23 cellular contexts compared by ENCODE assay signal in the genomic region with DNA sequence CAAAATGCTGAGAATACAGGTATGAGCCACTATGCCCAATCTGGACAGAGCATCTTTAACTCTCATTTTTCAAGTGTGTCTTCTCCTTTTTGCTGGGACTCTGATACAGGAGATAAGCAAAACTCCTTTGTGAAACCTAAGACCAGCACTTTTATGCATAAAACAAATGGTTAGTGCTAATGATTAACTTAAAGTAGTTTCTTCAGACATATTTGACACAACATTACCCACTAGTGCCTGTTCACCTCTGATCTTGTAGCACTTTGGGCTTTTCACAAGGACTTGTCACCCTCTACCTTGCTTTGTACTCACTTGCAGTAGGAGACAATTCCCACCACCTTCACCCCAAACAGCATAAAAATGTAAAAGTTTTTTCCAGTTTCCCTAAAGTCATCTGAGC.
DNase-seq lines count a peak whose midpoint lies in the region; ATAC-seq and TF ChIP-seq lines count a peak whose summit lies in the region.
"Had no signal": no experiment of that assay in that cellular context is flagged by ENCODE, and none has a peak within 500 bp of the region (broad histone marks: within the 10 kb centered on the region; RNA-seq: fewer than 3 reads in every experiment).

No MANE protein-coding gene starts in this region.

- H3K27ac Mint-ChIP-seq in progenitor cell of endocrine pancreas, result no peak overlapping the region
- H3K27ac Mint-ChIP-seq: CD14-positive monocyte; CD4-positive, alpha-beta T cell; CD8-positive, alpha-beta memory T cell; GM23338 had no signal

- H3K27me3 Mint-ChIP-seq in progenitor cell of endocrine pancreas, result peaks cover 4% of the 10 kb centered on the region
- H3K27me3 Mint-ChIP-seq: CD4-positive, alpha-beta T cell; CD8-positive, alpha-beta memory T cell had no signal

- peak; percentile 56 for ATAC-seq in GM18511 (IDR thresholded peaks at IDR 0.05; ENCODE audit: unreplicated experiment)
- peak; percentile 56 for ATAC-seq in left lung
- ATAC-seq in GM18867 (IDR thresholded peaks at IDR 0.05; ENCODE audit: unreplicated experiment), result no peak
- ATAC-seq: A549, GM12878, GM23338, HCT116 had no signal

- H3K4me1 ChIP-seq in esophagus muscularis mucosa (no peaks in the 10 kb centered on the region), left lung (no peaks in the 10 kb centered on the region)
- H3K4me1 ChIP-seq: A549, BE2C had no signal

- H3K36me3 Mint-ChIP-seq in progenitor cell of endocrine pancreas (ENCODE audit: insufficient read depth), result no peaks in the 10 kb centered on the region
- H3K36me3 Mint-ChIP-seq: CD14-positive monocyte; CD8-positive, alpha-beta memory T cell had no signal

- no peak overlapping the region for H3K4me3 Mint-ChIP-seq in progenitor cell of endocrine pancreas (ENCODE audit: low read depth)
- H3K4me3 Mint-ChIP-seq: CD14-positive monocyte; CD4-positive, alpha-beta T cell; CD8-positive, alpha-beta memory T cell; GM23338; H9 had no signal

- intact Hi-C loops in esophagus muscularis mucosa (cut with DNase I) (no loop called here), left lung (cut with DNase I) (no loop called here)

- TF ChIP-seq CTCF in esophagus muscularis mucosa (IDR thresholded peaks at IDR 0.05), result no peak
- TF ChIP-seq CTCF in left lung (IDR thresholded peaks at IDR 0.05), result no peak
- no peak for TF ChIP-seq CTCF in progenitor cell of endocrine pancreas (IDR thresholded peaks at IDR 0.05; ENCODE audit: unreplicated experiment)

- H3K4me1 Mint-ChIP-seq in progenitor cell of endocrine pancreas (ENCODE audit: low read depth), result peaks cover 2% of the 10 kb centered on the region
- H3K4me1 Mint-ChIP-seq: CD14-positive monocyte; CD8-positive, alpha-beta memory T cell had no signal

- no peak for TF ChIP-seq EP300 in esophagus muscularis mucosa (IDR thresholded peaks at IDR 0.05)

- no peaks in the 10 kb centered on the region for H3K9me3 ChIP-seq in esophagus muscularis mucosa
- no peaks in the 10 kb centered on the region for H3K9me3 ChIP-seq in left lung
- H3K9me3 ChIP-seq: A549, BE2C had no signal

- H3K9me3 Mint-ChIP-seq in progenitor cell of endocrine pancreas (ENCODE audit: low read depth), result peaks cover 5% of the 10 kb centered on the region

- peaks cover 0 to 7% (median 0%) of the 10 kb centered on the region in 4 donors for H3K27me3 ChIP-seq in esophagus muscularis mucosa
- no peaks in the 10 kb centered on the region for H3K27me3 ChIP-seq in left lung
- H3K27me3 ChIP-seq: BE2C; BLaER1 treated with 17β-estradiol and CSF1 and Interleukin-3, amounts not matched to agents 10 nM and 100 nM had no signal

- TF ChIP-seq POLR2A in esophagus muscularis mucosa (IDR thresholded peaks at IDR 0.05; ENCODE audit: low read depth), result no peak

- DNase-seq in esophagus muscularis mucosa (ENCODE audit: extremely low spot score), result peak; percentile 39
- DNase-seq in left lung, result no peak
- no peak for DNase-seq in NCI-H1694 (lab: John Stamatoyannopoulos, UW)
- DNase-seq in progenitor cell of endocrine pancreas (ENCODE audit: low spot score, unreplicated experiment), result no peak
- DNase-seq: 8988T; ACHN; AML-193; BE2C; CD4-positive, alpha-beta T cell; CD8-positive, alpha-beta memory T cell; DMS 273 treated with DMSO at 0.1 percent for 48 hours; DMS79; EL; GDM1; H9 had no signal

- H3K36me3 ChIP-seq in esophagus muscularis mucosa (no peaks in the 10 kb centered on the region), left lung (no peaks in the 10 kb centered on the region)
- H3K36me3 ChIP-seq: BE2C; BLaER1 treated with 17β-estradiol and CSF1 and Interleukin-3, amounts not matched to agents 10 nM and 100 nM had no signal

- no peak overlapping the region for H3K27ac ChIP-seq in esophagus muscularis mucosa (replicated peaks in 1 of 4)
- H3K27ac ChIP-seq in left lung, result no peak overlapping the region
- H3K27ac ChIP-seq: A549; BLaER1 treated with 17β-estradiol and CSF1 and Interleukin-3, amounts not matched to agents 10 nM and 100 nM had no signal

- H3K4me3 ChIP-seq in esophagus muscularis mucosa (no peak overlapping the region), left lung (no peak overlapping the region)
- H3K4me3 ChIP-seq: A549; BLaER1 treated with 17β-estradiol and CSF1 and Interleukin-3, amounts not matched to agents 10 nM and 100 nM; GM12878; GM23338 had no signal
